1 cellular context compared by ENCODE assay signal in genomic region chr21:36027352-36027751, GRCh38.
TF ChIP-seq lines count a peak whose summit lies in the region.

No MANE protein-coding gene starts in this region.

TF ChIP-seq in K562, 482 proteins besides CTCF, POLR2A, EP300 and RAD21:
- TF ChIP-seq RAD51 (IDR thresholded peaks at IDR 0.05; ENCODE audit: borderline replicate concordance, low read depth) (0 out of 2 replicates have a peak, but pooled peaks have one; percentile 8), PREB (CRISPR knock-in tag; IDR thresholded peaks at IDR 0.05) (no peak), FOSL1 (tag; conservative IDR thresholded peaks at IDR 0.05) (peak; percentile 54; the same call in 1 of the 2 replicates), TFE3 (CRISPR knock-in tag; IDR thresholded peaks at IDR 0.05) (peak; percentile 23; the same call in 1 of the 2 replicates)
